ENCODE assay signal across 8 cellular contexts in the genomic region with DNA sequence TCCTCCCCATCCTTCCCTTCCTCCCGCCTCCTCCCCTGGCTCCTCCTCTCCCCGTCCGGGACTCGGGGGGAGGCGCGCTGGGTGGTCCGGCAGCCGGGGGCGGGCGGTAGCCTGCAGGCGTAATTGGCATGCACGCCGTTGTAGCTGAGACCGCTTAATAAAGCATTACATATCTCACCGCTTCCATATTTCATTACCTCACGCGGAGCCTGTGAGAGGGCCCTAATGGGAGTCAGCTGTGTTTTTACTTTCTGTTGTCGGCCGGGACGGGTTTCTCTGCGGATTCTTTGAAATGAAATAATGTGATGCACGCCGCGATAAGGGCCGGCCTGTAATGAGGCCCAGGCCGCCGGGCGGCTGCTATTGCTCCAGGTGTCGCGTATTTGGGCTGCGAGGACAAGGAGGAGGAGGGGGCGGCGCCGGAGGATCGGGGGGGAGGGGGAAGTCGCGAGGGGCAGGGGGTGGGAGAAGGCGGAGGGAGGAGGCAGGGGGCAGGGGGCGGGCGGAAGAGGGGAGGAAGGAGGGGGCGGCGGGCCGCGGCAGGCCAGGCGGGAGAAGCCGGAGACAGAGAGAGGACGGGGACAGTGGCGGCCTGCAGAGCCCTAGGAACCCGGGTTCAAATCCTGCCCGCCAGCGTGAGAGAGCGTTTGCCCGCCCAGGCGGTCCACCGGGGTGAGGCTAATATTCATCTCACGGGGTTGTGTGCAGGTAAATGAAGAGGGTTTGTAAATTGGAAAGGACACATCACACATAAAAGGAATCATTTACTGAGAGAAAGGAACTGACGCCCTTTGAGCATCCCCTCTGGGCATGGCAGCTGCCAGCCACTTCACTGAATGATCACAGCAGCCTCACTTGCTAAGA.
DNase-seq lines count a peak whose midpoint lies in the region; ATAC-seq and TF ChIP-seq lines count a peak whose summit lies in the region.

No MANE protein-coding gene starts in this region.

- peak overlapping the region; percentile 76 for H2AFZ ChIP-seq in mesenchymal stem cell (ENCODE audit: low read depth, low read length)

- CTCF ChIA-PET in GM10248 (lab: Yijun Ruan, JAX) = no interaction called here

- H2AK5ac ChIP-seq in mesenchymal stem cell (ENCODE audit: low read length, severe bottlenecking) = no peak overlapping the region

- DNase-seq in EH (ENCODE audit: low read depth) (peak; percentile 90), NCI-H2227 treated with DMSO at 0.1 percent for 48 hours (lab: John Stamatoyannopoulos, UW) (peak; percentile 89), mesenchymal stem cell (peak; percentile 55), thoracic aorta (ENCODE audit: low spot score) (no peak), GM10248 (ENCODE audit: extremely low spot score) (no peak)
- DNase-seq in effector memory CD8-positive, alpha-beta T cell = no peak

- no peak for TF ChIP-seq CTCF in thoracic aorta (IDR thresholded peaks at IDR 0.05)
- no peak for TF ChIP-seq CTCF in GM10248 (IDR thresholded peaks at IDR 0.05; ENCODE audit: control extremely low read depth, extremely low read depth, low read depth, missing control alignments)

- no peak for ATAC-seq in effector memory CD8-positive, alpha-beta T cell (replicated peaks)
- ATAC-seq in thoracic aorta (ENCODE audit: insufficient number of reproducible peaks, low FRiP score, low read depth) (peak; percentile 27), GM19328 (IDR thresholded peaks at IDR 0.05; ENCODE audit: unreplicated experiment) (no peak), GM18858 (IDR thresholded peaks at IDR 0.05; ENCODE audit: unreplicated experiment) (no peak)

- H3K23ac ChIP-seq in mesenchymal stem cell (ENCODE audit: low read length in 2 of 2) = no peak overlapping the region

- H3K4me1 ChIP-seq in mesenchymal stem cell (ENCODE audit: control insufficient read depth, insufficient read depth, low read depth, low read length) (peaks cover 5% of the 10 kb centered on the region), thoracic aorta (ENCODE audit: control insufficient read depth in 1 of 2, low read depth in 2 of 2) (peaks cover 12 to 21% of the 10 kb centered on the region in 2 donors)

- no peak overlapping the region for H3K4ac ChIP-seq in mesenchymal stem cell (ENCODE audit: low read depth in 1 of 2, low read length in 2 of 2)

- 3% methylated on average over 31 of the region's 57 CpGs for WGBS in mesenchymal stem cell

- peaks cover 3% of the 10 kb centered on the region for H3K36me3 Mint-ChIP-seq in effector memory CD8-positive, alpha-beta T cell (ENCODE audit: insufficient read depth)

- H3K27me3 ChIP-seq in mesenchymal stem cell (ENCODE audit: control insufficient read depth in 1 of 2, insufficient read depth in 1 of 2, low read length in 2 of 2) = peaks cover 46 to 52% of the 10 kb centered on the region in 2 experiments
- H3K27me3 ChIP-seq in thoracic aorta (replicated peaks; ENCODE audit: insufficient read depth) = no peaks in the 10 kb centered on the region

- peak overlapping the region; percentile 43 to 76 for H3K4me3 ChIP-seq in mesenchymal stem cell (ENCODE audit: insufficient read depth in 1 of 2, low read depth in 1 of 2, low read length in 2 of 2)
- peak overlapping the region; percentile 76 for H3K4me3 ChIP-seq in thoracic aorta

- no peak overlapping the region for H3K18ac ChIP-seq in mesenchymal stem cell (ENCODE audit: low read depth in 1 of 2, low read length in 2 of 2)

- H4K91ac ChIP-seq in mesenchymal stem cell (ENCODE audit: low read length) = no peak overlapping the region

- H3K36me3 ChIP-seq in mesenchymal stem cell (ENCODE audit: control insufficient read depth in 1 of 2, insufficient read depth in 2 of 2, low read depth in 1 of 2, low read length in 2 of 2) (no peaks in the 10 kb centered on the region), thoracic aorta (no peaks in the 10 kb centered on the region)

- H3K9me3 ChIP-seq in mesenchymal stem cell (ENCODE audit: control insufficient read depth, low read length) = peaks cover 12% of the 10 kb centered on the region
- H3K9me3 ChIP-seq in thoracic aorta = peaks cover 7% of the 10 kb centered on the region

- peak overlapping the region in 1 of 2 donors; percentile 0 for H3K27ac Mint-ChIP-seq in effector memory CD8-positive, alpha-beta T cell

- H2BK5ac ChIP-seq in mesenchymal stem cell (ENCODE audit: low read depth, low read length, poor library complexity, severe bottlenecking) = no peak overlapping the region

- POLR2A ChIA-PET in GM10248 (lab: Yijun Ruan, JAX) = no interaction called here

- H2BK120ac ChIP-seq in mesenchymal stem cell (ENCODE audit: low read depth, low read length) = peak overlapping the region; percentile 64

- H2BK12ac ChIP-seq in mesenchymal stem cell (ENCODE audit: low read length in 2 of 2) = no peak overlapping the region

- H3K9ac ChIP-seq in mesenchymal stem cell (ENCODE audit: low read length) = peak overlapping the region; percentile 68

- H2BK15ac ChIP-seq in mesenchymal stem cell (ENCODE audit: low read depth, poor library complexity, severe bottlenecking) = no peak overlapping the region

- H3K14ac ChIP-seq in mesenchymal stem cell (ENCODE audit: low read length in 2 of 2) = no peak overlapping the region

- H3K27me3 Mint-ChIP-seq in effector memory CD8-positive, alpha-beta T cell = peaks cover 61 to 70% of the 10 kb centered on the region in 2 donors

- H3K4me1 Mint-ChIP-seq in effector memory CD8-positive, alpha-beta T cell (ENCODE audit: low read depth in 2 of 2) = peaks cover 5 to 16% of the 10 kb centered on the region in 2 donors

- no peak overlapping the region for H3K27ac ChIP-seq in mesenchymal stem cell (ENCODE audit: low read length, poor library complexity, severe bottlenecking)
- H3K27ac ChIP-seq in thoracic aorta = peak overlapping the region; percentile 66

- H4K8ac ChIP-seq in mesenchymal stem cell (ENCODE audit: low read length) = peak overlapping the region; percentile 19

- H3K4me3 Mint-ChIP-seq in effector memory CD8-positive, alpha-beta T cell = peak overlapping the region; percentile 58 to 82

- no peaks in the 10 kb centered on the region for H3K79me1 ChIP-seq in mesenchymal stem cell (replicated peaks; ENCODE audit: low read length, poor library complexity, severe bottlenecking)

- no peaks in the 10 kb centered on the region for H3K9me3 Mint-ChIP-seq in effector memory CD8-positive, alpha-beta T cell

- H3K4me2 ChIP-seq in mesenchymal stem cell (ENCODE audit: low read length, poor library complexity, severe bottlenecking) = peak overlapping the region; percentile 57

Comparison
In these comparisons a context has a peak if more than half of its experiments do, and no peak if none do; other contexts are left out.
1. DNase-seq: peak in EH (single experiment), NCI-H2227 treated with DMSO at 0.1 percent for 48 hours (single experiment) and mesenchymal stem cell (single experiment); none in effector memory CD8-positive, alpha-beta T cell (0 of 3), thoracic aorta (single experiment) and GM10248 (single experiment).